17 cellular contexts compared by ENCODE assay signal in genomic region chr15:100194955-100195354, GRCh38.
"Had no signal": no experiment of that assay in that cellular context is flagged by ENCODE, and none has a peak within 500 bp of the region (broad histone marks: within the 10 kb centered on the region; RNA-seq: fewer than 3 reads in every experiment).

No MANE protein-coding gene starts in this region.

- H3K4me3 Mint-ChIP-seq: dendritic cell treated with granulocyte-macrophage colony-stimulating factor and Interleukin-4, amounts not matched to agents 40 ng/mL and 50 ng/mL, for 4 days; effector memory CD8-positive, alpha-beta T cell; natural killer cell treated with Interleukin-12 subunit alpha and Interleukin-12 subunit beta and Interleukin-15 and Interleukin-18, amount 100 ng/mL, for 72 hours; stimulated activated memory B cell treated with anti-CD40 and anti-IgM and Interleukin-4, amounts not matched to agents 10 μg/mL and 1 μg/mL and 100 μg/mL, for 72 hours; stimulated activated naive CD8-positive, alpha-beta T cell treated with anti-CD3 and anti-CD28 coated beads, Interleukin-15, Interleukin-2, amounts not matched to agents 100 ng/mL and 50 ng/mL, for 24 hours had no signal

- H3K27me3 Mint-ChIP-seq: dendritic cell treated with granulocyte-macrophage colony-stimulating factor and Interleukin-4, amounts not matched to agents 40 ng/mL and 50 ng/mL, for 4 days; effector memory CD8-positive, alpha-beta T cell; stimulated activated naive CD8-positive, alpha-beta T cell treated with anti-CD3 and anti-CD28 coated beads, Interleukin-15, Interleukin-2, amounts not matched to agents 100 ng/mL and 50 ng/mL, for 24 hours had no signal

- H3K36me3 Mint-ChIP-seq: natural killer cell treated with Interleukin-12 subunit alpha and Interleukin-12 subunit beta and Interleukin-15 and Interleukin-18, amount 100 ng/mL, for 72 hours; stimulated activated memory B cell treated with anti-CD40 and anti-IgM and Interleukin-4, amounts not matched to agents 10 μg/mL and 1 μg/mL and 100 μg/mL, for 72 hours had no signal

- H3K27ac ChIP-seq: esophagus squamous epithelium, foreskin keratinocyte, hepatocyte, parathyroid adenoma, prostate gland, right lobe of liver, tibial artery had no signal

- DNase-seq: effector memory CD8-positive, alpha-beta T cell; esophagus squamous epithelium; foreskin keratinocyte; left colon; midbrain; right lobe of liver; stimulated activated CD4-positive, alpha-beta T cell treated with anti-CD3 and anti-CD28 coated beads, Interleukin-15, amount 100 ng/mL, for 24 hours; stimulated activated CD4-positive, alpha-beta T cell treated with anti-CD3 and anti-CD28 coated beads, Interleukin-1b, Interleukin-23, amount 100 ng/mL, for 48 hours; stimulated activated CD4-positive, alpha-beta T cell treated with anti-CD3 and anti-CD28 coated beads, Interleukin-4, amount 100 ng/mL, for 24 hours; tibial artery had no signal

- ATAC-seq: effector memory CD8-positive, alpha-beta T cell; foreskin keratinocyte; left colon; natural killer cell treated with Interleukin-12 subunit alpha and Interleukin-12 subunit beta and Interleukin-15 and Interleukin-18, amount 100 ng/mL, for 72 hours; right lobe of liver; stimulated activated memory B cell treated with anti-CD40 and anti-IgM and Interleukin-4, amounts not matched to agents 10 μg/mL and 1 μg/mL and 100 μg/mL, for 72 hours had no signal

- H3K27ac Mint-ChIP-seq: dendritic cell treated with granulocyte-macrophage colony-stimulating factor and Interleukin-4, amounts not matched to agents 40 ng/mL and 50 ng/mL, for 4 days; effector memory CD8-positive, alpha-beta T cell; natural killer cell treated with Interleukin-12 subunit alpha and Interleukin-12 subunit beta and Interleukin-15 and Interleukin-18, amount 100 ng/mL, for 72 hours; stimulated activated memory B cell treated with anti-CD40 and anti-IgM and Interleukin-4, amounts not matched to agents 10 μg/mL and 1 μg/mL and 100 μg/mL, for 72 hours; stimulated activated naive CD8-positive, alpha-beta T cell treated with anti-CD3 and anti-CD28 coated beads, Interleukin-15, Interleukin-2, amounts not matched to agents 100 ng/mL and 50 ng/mL, for 24 hours had no signal

- H3K27me3 ChIP-seq: esophagus squamous epithelium, foreskin keratinocyte, hepatocyte, right lobe of liver, tibial artery had no signal

- H3K9me3 ChIP-seq: esophagus squamous epithelium, prostate gland, right lobe of liver, tibial artery had no signal

- H3K4me1 ChIP-seq: parathyroid adenoma, prostate gland, right lobe of liver, tibial artery had no signal

- H3K4me3 ChIP-seq: esophagus squamous epithelium, hepatocyte, prostate gland, right lobe of liver, tibial artery had no signal

- H3K36me3 ChIP-seq: esophagus squamous epithelium, prostate gland, right lobe of liver, tibial artery had no signal

- H3K9ac ChIP-seq: parathyroid adenoma had no signal

- H3K9me3 Mint-ChIP-seq: effector memory CD8-positive, alpha-beta T cell; natural killer cell treated with Interleukin-12 subunit alpha and Interleukin-12 subunit beta and Interleukin-15 and Interleukin-18, amount 100 ng/mL, for 72 hours; stimulated activated naive CD8-positive, alpha-beta T cell treated with anti-CD3 and anti-CD28 coated beads, Interleukin-15, Interleukin-2, amounts not matched to agents 100 ng/mL and 50 ng/mL, for 24 hours had no signal

- H3K4me1 Mint-ChIP-seq: stimulated activated memory B cell treated with anti-CD40 and anti-IgM and Interleukin-4, amounts not matched to agents 10 μg/mL and 1 μg/mL and 100 μg/mL, for 72 hours had no signal
